ENCODE assay signal across 23 cellular contexts in genomic region chr7:36185092-36185491, GRCh38.
"Had no signal": no experiment of that assay in that cellular context is flagged by ENCODE, and none has a peak within 500 bp of the region (broad histone marks: within the 10 kb centered on the region; RNA-seq: fewer than 3 reads in every experiment).

No MANE protein-coding gene starts in this region.

- H3K9me3 ChIP-seq: esophagus squamous epithelium, gastrocnemius medialis, heart left ventricle, pancreas, psoas muscle, right atrium auricular region, spleen, thoracic aorta, upper lobe of left lung had no signal

- DNase-seq: activated CD8-positive, alpha-beta memory T cell treated with anti-CD3 and anti-CD28 coated beads for 24 hours; activated CD8-positive, alpha-beta memory T cell treated with anti-CD3 and anti-CD28 coated beads, Interleukin-2, amount 50 U/mL, for 4 hours; activated effector memory CD4-positive, alpha-beta T cell treated with Interleukin-2 at 50 U/mL for 16 hours; activated naive CD4-positive, alpha-beta T cell treated with anti-CD3 and anti-CD28 coated beads for 36 hours; activated naive CD8-positive, alpha-beta T cell treated with anti-CD3 and anti-CD28 coated beads, Interleukin-2, amount 10 ng/mL, durations not matched to agents 7 days and 5 days; activated T-cell treated with anti-CD3 and anti-CD28 coated beads, Interleukin-2, amount 50 U/mL, for 4 hours; amniotic stem cell; cortex of kidney; endodermal cell; esophagus squamous epithelium; gastrocnemius medialis; heart left ventricle; pancreas; psoas muscle; spleen; stimulated activated CD4-positive, alpha-beta T cell treated with anti-CD3 and anti-CD28 coated beads, Interleukin-4, amount 100 ng/mL, for 1 hour; stimulated activated naive CD4-positive, alpha-beta T cell treated with Interleukin-2 at 50 U/mL for 16 hours; T-helper 9 cell; upper lobe of left lung had no signal

- H3K4me3 ChIP-seq: cardiac muscle cell, esophagus squamous epithelium, gastrocnemius medialis, heart left ventricle, pancreas, psoas muscle, right atrium auricular region, spleen, thoracic aorta, upper lobe of left lung had no signal

- H3K36me3 ChIP-seq: cardiac muscle cell, esophagus squamous epithelium, gastrocnemius medialis, heart left ventricle, pancreas, right atrium auricular region, spleen, thoracic aorta, upper lobe of left lung had no signal

- ATAC-seq: activated T-cell treated with anti-CD3 and anti-CD28 coated beads, Interleukin-2, amount 50 U/mL, for 4 hours; gastrocnemius medialis; heart left ventricle; pancreas; psoas muscle; WTC11 had no signal

- H3K27ac ChIP-seq: cardiac muscle cell, heart left ventricle, pancreas, psoas muscle, right atrium auricular region, spleen, thoracic aorta, upper lobe of left lung had no signal

- H3K27me3 ChIP-seq: cardiac muscle cell, esophagus squamous epithelium, gastrocnemius medialis, heart left ventricle, pancreas, right atrium auricular region, spleen, upper lobe of left lung had no signal
